Comparison of ENCODE assay signal across 11 cellular contexts in the genomic region with DNA sequence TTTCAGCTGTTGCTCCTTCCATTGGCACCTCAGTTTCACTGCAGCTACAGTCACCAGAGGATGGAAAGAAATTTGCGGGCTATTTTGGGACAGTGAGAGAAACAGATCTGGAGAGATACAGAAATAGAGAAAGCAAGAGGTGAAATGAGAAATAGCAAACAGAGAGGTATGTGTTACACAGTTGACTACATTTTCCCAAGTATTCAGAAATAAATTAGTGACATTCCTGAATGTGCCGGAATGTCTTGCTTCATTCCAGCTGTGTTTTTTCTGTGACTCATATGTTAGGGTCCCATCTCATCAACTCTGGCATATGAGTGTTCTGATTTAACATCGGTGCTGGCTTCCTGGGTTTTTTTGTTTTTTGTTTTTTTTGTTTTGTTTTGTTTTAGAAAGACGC.
DNase-seq lines count a peak whose midpoint lies in the region; ATAC-seq and TF ChIP-seq lines count a peak whose summit lies in the region.
"Had no signal": no experiment of that assay in that cellular context is flagged by ENCODE, and none has a peak within 500 bp of the region (broad histone marks: within the 10 kb centered on the region; RNA-seq: fewer than 3 reads in every experiment).

No MANE protein-coding gene starts in this region.

- peaks cover 11% of the 10 kb centered on the region for H3K27me3 Mint-ChIP-seq in endodermal cell (ENCODE audit: insufficient read depth)
- H3K27me3 Mint-ChIP-seq in glutamatergic neuron (ENCODE audit: unreplicated experiment), result no peaks in the 10 kb centered on the region

- DNase-seq in AG08395 (ENCODE audit: low spot score) (peak; percentile 82), NCI-H226 (peak; percentile 52), endodermal cell (no peak), amygdala (lab: John Stamatoyannopoulos, UW) (no peak), glutamatergic neuron (no peak)
- DNase-seq: heart right ventricle, natural killer cell had no signal

- H3K9me3 ChIP-seq in endodermal cell (ENCODE audit: control insufficient read depth, low read length) (no peaks in the 10 kb centered on the region), mesodermal cell (ENCODE audit: control insufficient read depth, low read length) (no peaks in the 10 kb centered on the region)
- H3K9me3 ChIP-seq: heart right ventricle had no signal

- H3K27ac Mint-ChIP-seq in endodermal cell (no peak overlapping the region), glutamatergic neuron (ENCODE audit: unreplicated experiment) (no peak overlapping the region)
- H3K27ac Mint-ChIP-seq: natural killer cell; T-helper 1 cell treated with Interleukin-12 subunit alpha and Interleukin-12 subunit beta and Interleukin-4 antibody, amounts not matched to agents 30 μg/mL and 1 μg/mL, for 36 hours had no signal

- H3K27me3 ChIP-seq in endodermal cell (ENCODE audit: control insufficient read depth, insufficient read depth, low read length, poor library complexity, severe bottlenecking), result no peaks in the 10 kb centered on the region
- H3K27me3 ChIP-seq: heart right ventricle had no signal

- H3K4me3 ChIP-seq in endodermal cell (ENCODE audit: low read length) (no peak overlapping the region), mesodermal cell (ENCODE audit: extremely low read depth, insufficient read depth, low read length, poor library complexity, severe bottlenecking) (no peak overlapping the region)
- H3K4me3 ChIP-seq: heart right ventricle had no signal

- peaks cover 11% of the 10 kb centered on the region for H3K4me1 Mint-ChIP-seq in endodermal cell
- no peaks in the 10 kb centered on the region for H3K4me1 Mint-ChIP-seq in glutamatergic neuron (ENCODE audit: low read depth, unreplicated experiment)
- H3K4me1 Mint-ChIP-seq: natural killer cell had no signal

- H3K36me3 ChIP-seq in endodermal cell (ENCODE audit: control insufficient read depth, insufficient read depth, low read length) (no peaks in the 10 kb centered on the region), mesodermal cell (ENCODE audit: control insufficient read depth, insufficient read depth, low read length) (no peaks in the 10 kb centered on the region)
- H3K36me3 ChIP-seq: heart right ventricle had no signal

- H3K9ac ChIP-seq in endodermal cell (ENCODE audit: extremely low read depth, low read length, poor library complexity, severe bottlenecking), result no peak overlapping the region

- no peaks in the 10 kb centered on the region for H3K9me3 Mint-ChIP-seq in endodermal cell
- no peaks in the 10 kb centered on the region for H3K9me3 Mint-ChIP-seq in glutamatergic neuron (ENCODE audit: unreplicated experiment)

- H3K27ac ChIP-seq in endodermal cell (ENCODE audit: low read depth, low read length) (peak overlapping the region; percentile 49), mesodermal cell (ENCODE audit: low read depth, low read length, severe bottlenecking) (peak overlapping the region; percentile 91)
- H3K27ac ChIP-seq: heart right ventricle had no signal

- no peaks in the 10 kb centered on the region for H3K4me1 ChIP-seq in endodermal cell (ENCODE audit: control insufficient read depth, insufficient read depth, low read length)
- H3K4me1 ChIP-seq in mesodermal cell (ENCODE audit: control insufficient read depth, insufficient read depth, low read length, poor library complexity, severe bottlenecking), result peaks cover 34% of the 10 kb centered on the region

- no peaks in the 10 kb centered on the region for H3K36me3 Mint-ChIP-seq in endodermal cell (ENCODE audit: low read depth)
- no peaks in the 10 kb centered on the region for H3K36me3 Mint-ChIP-seq in glutamatergic neuron (ENCODE audit: unreplicated experiment)
- H3K36me3 Mint-ChIP-seq: natural killer cell had no signal

- 80 to 87% methylated on average over 1 to 3 of the region's 4 CpGs for WGBS in endodermal cell (ENCODE audit: insufficient coverage in 1 of 2, insufficient read length in 1 of 2), 2 experiments
- 94% methylated on average over 2 of the region's 4 CpGs; no CpG with 5 or more reads in 1 of the 2 experiments for WGBS in mesodermal cell (ENCODE audit: insufficient coverage in 2 of 2), 2 experiments

- H3K4me3 Mint-ChIP-seq in endodermal cell (no peak overlapping the region), glutamatergic neuron (ENCODE audit: unreplicated experiment) (no peak overlapping the region)
- H3K4me3 Mint-ChIP-seq: natural killer cell; T-helper 1 cell treated with Interleukin-12 subunit alpha and Interleukin-12 subunit beta and Interleukin-4 antibody, amounts not matched to agents 30 μg/mL and 1 μg/mL, for 36 hours had no signal

- ATAC-seq in HG03135 (IDR thresholded peaks at IDR 0.05; ENCODE audit: unreplicated experiment) (no peak), GM18873 (IDR thresholded peaks at IDR 0.05; ENCODE audit: low FRiP score, unreplicated experiment) (no peak)
- ATAC-seq: natural killer cell had no signal

- TF ChIP-seq CTCF in endodermal cell (conservative IDR thresholded peaks at IDR 0.05), result no peak
- no peak for TF ChIP-seq CTCF in glutamatergic neuron (IDR thresholded peaks at IDR 0.05; ENCODE audit: partially characterized antibody, unreplicated experiment)

Comparison
In these comparisons a context has a peak if more than half of its experiments do, and no peak if none do; other contexts are left out.
1. DNase-seq: peak in AG08395 (single experiment) and NCI-H226 (single experiment); none in endodermal cell (single experiment), amygdala (0 of 56) and glutamatergic neuron (single experiment).